In genomic region chr3:38829404-38829803, GRCh38 we compare ENCODE assay signal across 10 cellular contexts. TPM values are rescaled to one million over a fixed set of nuclear protein-coding genes. Genes with fewer than 3 reads are reported as not detected.
DNase-seq lines count a peak whose midpoint lies in the region; TF ChIP-seq lines count a peak whose summit lies in the region.
"Had no signal": no experiment of that assay in that cellular context is flagged by ENCODE, and none has a peak within 500 bp of the region (broad histone marks: within the 10 kb centered on the region; RNA-seq: fewer than 3 reads in every experiment).

No MANE protein-coding gene starts in this region.

- no peaks in the 10 kb centered on the region for H3K27me3 ChIP-seq in BLaER1 treated with 17β-estradiol and CSF1 and Interleukin-3, amounts not matched to agents 10 nM and 100 nM
- no peaks in the 10 kb centered on the region for H3K27me3 ChIP-seq in esophagus muscularis mucosa

- intact Hi-C loops in esophagus muscularis mucosa (cut with DNase I), result no loop called here

- H3K9me3 ChIP-seq in BLaER1 treated with 17β-estradiol and CSF1 and Interleukin-3, amounts not matched to agents 10 nM and 100 nM (replicated peaks in 1 of 11), result no peaks in the 10 kb centered on the region
- H3K9me3 ChIP-seq in esophagus muscularis mucosa, result no peaks in the 10 kb centered on the region

- H3K9ac ChIP-seq in BLaER1 treated with 17β-estradiol and CSF1 and Interleukin-3, amounts not matched to agents 10 nM and 100 nM, result peak overlapping the region in 1 of 11 experiments; percentile 12; a peak in 1 of 22 replicates

- H3K27ac ChIP-seq in BLaER1 treated with 17β-estradiol and CSF1 and Interleukin-3, amounts not matched to agents 10 nM and 100 nM, result peak overlapping the region in 1 of 11 experiments; percentile 15; a peak in 2 of 22 replicates
- no peak overlapping the region for H3K27ac ChIP-seq in esophagus muscularis mucosa (replicated peaks in 1 of 4)

- peak overlapping the region; percentile 29 to 64 (median 47) for H3K4me2 ChIP-seq in BLaER1 treated with 17β-estradiol and CSF1 and Interleukin-3, amounts not matched to agents 10 nM and 100 nM

- no peak overlapping the region for H3K27ac Mint-ChIP-seq in nephron progenitor cell
- H3K27ac Mint-ChIP-seq: type B pancreatic cell had no signal

- H3K9me3 Mint-ChIP-seq in nephron progenitor cell, result no peaks in the 10 kb centered on the region
- H3K9me3 Mint-ChIP-seq: type B pancreatic cell had no signal

- no peaks in the 10 kb centered on the region for H4K20me1 ChIP-seq in BLaER1 treated with 17β-estradiol and CSF1 and Interleukin-3, amounts not matched to agents 10 nM and 100 nM

- DNase-seq in MV-4-11 (lab: John Stamatoyannopoulos, UW) (peak; percentile 81), esophagus muscularis mucosa (ENCODE audit: extremely low spot score) (peak; percentile 91), nephron progenitor cell (peak; percentile 7), GM20000 (ENCODE audit: low spot score) (no peak), DMS114 treated with DMSO at 0.1 percent for 48 hours (lab: John Stamatoyannopoulos, UW; ENCODE audit: unreplicated experiment) (no peak), SK-N-DZ (ENCODE audit: low spot score) (no peak), NCI-H524 treated with DMSO at 0.1 percent for 48 hours (lab: John Stamatoyannopoulos, UW) (no peak)
- DNase-seq: amniotic stem cell had no signal

- no peak overlapping the region for H3K4me3 ChIP-seq in BLaER1 treated with 17β-estradiol and CSF1 and Interleukin-3, amounts not matched to agents 10 nM and 100 nM
- no peak overlapping the region for H3K4me3 ChIP-seq in esophagus muscularis mucosa

- peaks cover 8% of the 10 kb centered on the region for H3K27me3 Mint-ChIP-seq in nephron progenitor cell (ENCODE audit: low read depth, poor library complexity)

- peaks cover 11% of the 10 kb centered on the region for H3K4me1 Mint-ChIP-seq in nephron progenitor cell

- H3K4me1 ChIP-seq in BLaER1 treated with 17β-estradiol and CSF1 and Interleukin-3, amounts not matched to agents 10 nM and 100 nM, result peaks cover 12 to 22% (median 19%) of the 10 kb centered on the region in 10 experiments
- peaks cover 3 to 18% (median 6%) of the 10 kb centered on the region in 4 donors for H3K4me1 ChIP-seq in esophagus muscularis mucosa

- no peaks in the 10 kb centered on the region for H3K36me3 Mint-ChIP-seq in nephron progenitor cell (ENCODE audit: low read depth)
- H3K36me3 Mint-ChIP-seq: type B pancreatic cell had no signal

- H3K36me3 ChIP-seq in BLaER1 treated with 17β-estradiol and CSF1 and Interleukin-3, amounts not matched to agents 10 nM and 100 nM, result no peaks in the 10 kb centered on the region
- no peaks in the 10 kb centered on the region for H3K36me3 ChIP-seq in esophagus muscularis mucosa

- WGBS in esophagus muscularis mucosa, result 74% methylated on average over 5 of the region's 6 CpGs

- no peak for TF ChIP-seq CTCF in esophagus muscularis mucosa (IDR thresholded peaks at IDR 0.05)
- no peak for TF ChIP-seq CTCF in nephron progenitor cell (IDR thresholded peaks at IDR 0.05)
- no peak for TF ChIP-seq CTCF in GM20000 (IDR thresholded peaks at IDR 0.05; ENCODE audit: extremely low read depth, missing control alignments)

- H3K4me3 Mint-ChIP-seq in nephron progenitor cell, result no peak overlapping the region
- H3K4me3 Mint-ChIP-seq: type B pancreatic cell had no signal

- no peak for TF ChIP-seq POLR2A in esophagus muscularis mucosa (IDR thresholded peaks at IDR 0.05; ENCODE audit: low read depth)

- no peak for TF ChIP-seq EP300 in esophagus muscularis mucosa (IDR thresholded peaks at IDR 0.05)

RNA-seq across cellular contexts. Expression of gene SCN10A, which starts 13.4 kb away (rescaled TPM):
- total RNA-seq in esophagus muscularis mucosa, result not detected
- polyA plus RNA-seq in SK-N-DZ (2014; cell fraction: cytosol; rRNA removed), result not detected in 2 replicates
- polyA plus RNA-seq in SK-N-DZ (2014; cell fraction: nucleus; rRNA removed), result not detected in 2 replicates

Comparison
In these comparisons a context has a peak if more than half of its experiments do, and no peak if none do; other contexts are left out.
1. DNase-seq: peak in MV-4-11 (single experiment), esophagus muscularis mucosa (single experiment) and nephron progenitor cell (single experiment); none in GM20000 (single experiment), DMS114 treated with DMSO at 0.1 percent for 48 hours (single experiment), SK-N-DZ (single experiment) and NCI-H524 treated with DMSO at 0.1 percent for 48 hours (single experiment).